Comparison of ENCODE assay signal across 9 cellular contexts in the genomic region with DNA sequence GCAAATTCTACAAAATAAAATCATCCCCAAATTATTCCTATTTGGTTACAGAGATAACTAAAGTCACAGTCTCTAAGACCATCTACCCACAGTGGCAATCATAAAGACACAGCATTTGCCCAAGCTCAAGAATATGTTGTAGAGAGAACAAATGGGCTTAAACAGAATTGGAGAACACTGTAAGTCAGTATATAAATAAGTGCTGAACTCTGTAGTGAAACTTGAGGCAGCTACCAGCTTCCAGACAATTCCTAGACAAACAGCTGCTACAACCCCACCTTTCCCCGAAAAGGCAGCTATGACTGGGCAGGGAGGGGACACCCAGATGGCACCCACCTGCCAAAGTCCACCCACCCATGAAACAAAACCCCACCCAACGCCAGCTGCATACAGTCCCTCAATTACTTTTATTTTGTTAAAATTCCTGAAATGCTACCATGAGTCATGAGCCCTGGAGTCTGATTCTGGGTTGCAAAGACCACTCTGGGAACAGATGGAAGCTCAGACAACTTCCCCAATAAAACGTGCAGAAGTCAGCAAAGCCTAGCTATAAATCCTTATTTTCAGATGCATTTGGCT. TPM values are rescaled to one million over a fixed set of nuclear protein-coding genes. Genes with fewer than 3 reads are reported as not detected.
DNase-seq lines count a peak whose midpoint lies in the region; ATAC-seq and TF ChIP-seq lines count a peak whose summit lies in the region.
"Had no signal": no experiment of that assay in that cellular context is flagged by ENCODE, and none has a peak within 500 bp of the region (broad histone marks: within the 10 kb centered on the region; RNA-seq: fewer than 3 reads in every experiment).

No MANE protein-coding gene starts in this region.

- peak overlapping the region; percentile 21 for H3K4me2 ChIP-seq in SK-N-SH

- peaks cover 0 to under 1% of the 10 kb centered on the region in 2 experiments for H3K36me3 ChIP-seq in SK-N-SH (replicated peaks in 1 of 2; ENCODE audit: control insufficient read depth in 1 of 2, insufficient read depth in 2 of 2, low read length in 1 of 2)
- peaks cover 5% of the 10 kb centered on the region for H3K36me3 ChIP-seq in suprapubic skin

- DNase-seq in HFF-Myc (ENCODE audit: extremely low read depth, low read depth) (peak; percentile 79), SK-N-SH (no peak), glomerular visceral epithelial cell (ENCODE audit: extremely low spot score) (peak; percentile 84), suprapubic skin (ENCODE audit: low spot score in 2 of 2) (no peak), D341Med (ENCODE audit: low spot score) (no peak), kidney glomerular epithelial cell (lab: John Stamatoyannopoulos, UW) (no peak)
- DNase-seq: activated CD8-positive, alpha-beta memory T cell treated with anti-CD3 and anti-CD28 coated beads, Interleukin-2, amount 50 U/mL, for 4 hours; stimulated activated naive CD8-positive, alpha-beta T cell treated with anti-CD3 and anti-CD28 coated beads, Interleukin-15, Interleukin-2, amounts not matched to agents 100 U/mL and 50 U/mL, for 24 hours had no signal

- H4K20me1 ChIP-seq in SK-N-SH (ENCODE audit: insufficient read depth) = no peaks in the 10 kb centered on the region

- no peak for TF ChIP-seq POLR2A in suprapubic skin (IDR thresholded peaks at IDR 0.05)

- H3K27me3 ChIP-seq in SK-N-SH (ENCODE audit: insufficient read depth) (no peaks in the 10 kb centered on the region), suprapubic skin (no peaks in the 10 kb centered on the region)

- no peak overlapping the region for H3K9ac ChIP-seq in SK-N-SH

- WGBS in SK-N-SH (ENCODE audit: low lambda C conversion rate) = 20% methylated on average over 3 of the region's 3 CpGs
- 32% methylated on average over 3 of the region's 3 CpGs for WGBS in suprapubic skin

- TF ChIP-seq EP300 in SK-N-SH (IDR thresholded peaks at IDR 0.05; ENCODE audit: borderline replicate concordance in 1 of 2, low read depth in 1 of 2, low read length in 1 of 2) (no peak), suprapubic skin (IDR thresholded peaks at IDR 0.05) (no peak)

- peaks cover under 1% of the 10 kb centered on the region for H3F3A ChIP-seq in SK-N-SH (replicated peaks; ENCODE audit: insufficient read depth)

- POLR2A ChIA-PET in SK-N-SH (lab: Yijun Ruan, JAX) = no interaction called here

- H2AFZ ChIP-seq in SK-N-SH (ENCODE audit: low read depth) = no peak overlapping the region

- no peak overlapping the region for H3K27ac ChIP-seq in SK-N-SH (ENCODE audit: low read depth in 2 of 2, low read length in 1 of 2)
- H3K27ac ChIP-seq in suprapubic skin = peak overlapping the region; percentile 14

- CTCF ChIA-PET in SK-N-SH (lab: Yijun Ruan, JAX) = interaction anchor here (0.9 to 1.5 kb wide), 3 partner anchors 8 to 11 kb away, joined by 3 to 4 read pairs (median 4); no protein-coding TSS in a partner anchor

- peaks cover 16 to 24% of the 10 kb centered on the region in 2 experiments; a peak in 2 of 4 replicates for H3K4me1 ChIP-seq in SK-N-SH (ENCODE audit: control insufficient read depth in 1 of 2, insufficient read depth in 2 of 2, low read depth in 1 of 2, low read length in 1 of 2)
- peaks cover 57% of the 10 kb centered on the region for H3K4me1 ChIP-seq in suprapubic skin

- no peak for TF ChIP-seq RAD21 in SK-N-SH (IDR thresholded peaks at IDR 0.05; ENCODE audit: low read length)

- ATAC-seq in HG02870 (IDR thresholded peaks at IDR 0.05; ENCODE audit: unreplicated experiment) = no peak
- ATAC-seq: stimulated activated naive CD8-positive, alpha-beta T cell treated with anti-CD3 and anti-CD28 coated beads, Interleukin-15, Interleukin-2, amounts not matched to agents 100 U/mL and 50 U/mL, for 24 hours had no signal

- peaks cover 15% of the 10 kb centered on the region for H3K79me2 ChIP-seq in SK-N-SH (ENCODE audit: insufficient read depth)

- H3K9me3 ChIP-seq in SK-N-SH = no peaks in the 10 kb centered on the region
- peaks cover 2% of the 10 kb centered on the region for H3K9me3 ChIP-seq in suprapubic skin

- no peak overlapping the region for H3K4me3 ChIP-seq in HFF-Myc (replicated peaks; ENCODE audit: low read depth, low read length)
- H3K4me3 ChIP-seq in SK-N-SH (ENCODE audit: low read depth in 2 of 2, low read length in 1 of 2) = no peak overlapping the region
- no peak overlapping the region for H3K4me3 ChIP-seq in suprapubic skin

- no peaks in the 10 kb centered on the region for H3K9me2 ChIP-seq in SK-N-SH

- TF ChIP-seq CTCF in HFF-Myc (IDR thresholded peaks at IDR 0.05; ENCODE audit: low read depth, low read length, missing control alignments) (no peak), SK-N-SH (IDR thresholded peaks at IDR 0.05) (no peak), suprapubic skin (IDR thresholded peaks at IDR 0.05) (no peak)

TF ChIP-seq in SK-N-SH, 30 proteins besides CTCF, POLR2A, EP300 and RAD21:
- TF ChIP-seq FOSL2 (IDR thresholded peaks at IDR 0.05; ENCODE audit: borderline replicate concordance, low read depth) (peak; percentile 44; the same call in 1 of the 2 replicates), FOXM1 (IDR thresholded peaks at IDR 0.05; ENCODE audit: low read depth) (no peak), JUND (IDR thresholded peaks at IDR 0.05) (0 out of 2 replicates have a peak, but pooled peaks have one; percentile 28), TCF12 (IDR thresholded peaks at IDR 0.05) (peak; percentile 55; the same call in 1 of the 2 replicates)

RNA-seq across cellular contexts. Expression of gene RELL1, which starts 24.4 kb away (rescaled TPM):
- polyA plus RNA-seq in SK-N-SH (2012; rRNA removed) = 4.0 and 4.5 TPM in 2 replicates
- 4.4 and 4.5 TPM in 2 replicates for polyA plus RNA-seq in SK-N-SH (2012; cell fraction: cytosol; rRNA removed)
- 3.9 and 4.9 TPM in 2 replicates for polyA plus RNA-seq in SK-N-SH (2012; cell fraction: nucleus; rRNA removed)
- 10 to 100 TPM; 56.6 to 88.2 (median 66.7) TPM for total RNA-seq in suprapubic skin

Comparison
In these comparisons a context has a peak if more than half of its experiments do, and no peak if none do; other contexts are left out.
1. DNase-seq: peak in HFF-Myc (single experiment) and glomerular visceral epithelial cell (single experiment); none in SK-N-SH (single experiment), suprapubic skin (0 of 2), D341Med (single experiment) and kidney glomerular epithelial cell (single experiment).